In the genomic region with DNA sequence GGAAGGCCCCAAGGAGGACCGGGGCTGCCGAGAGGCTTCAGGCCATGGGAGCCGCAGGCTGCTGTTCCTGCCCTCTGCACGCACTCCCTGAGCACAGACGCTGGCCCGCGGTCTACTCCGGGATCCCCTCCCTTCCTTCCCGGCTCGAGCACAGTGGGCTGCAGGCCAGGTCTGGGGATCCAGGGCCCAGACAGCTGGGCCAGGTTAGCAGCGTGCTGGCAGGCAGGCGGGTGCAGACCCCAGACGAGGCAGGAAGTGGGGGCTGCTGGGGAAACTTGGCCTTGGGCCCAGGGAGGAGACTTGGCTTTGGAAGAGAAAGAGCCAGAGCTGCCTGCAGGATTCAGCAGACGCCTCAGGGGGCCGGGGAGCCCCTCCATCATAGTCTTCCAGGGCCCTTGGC, we compare ENCODE assay signal across 13 cellular contexts. TPM values are rescaled to one million over a fixed set of nuclear protein-coding genes. Genes with fewer than 3 reads are reported as not detected.
DNase-seq lines count a peak whose midpoint lies in the region; ATAC-seq and TF ChIP-seq lines count a peak whose summit lies in the region.
"Had no signal": no experiment of that assay in that cellular context is flagged by ENCODE, and none has a peak within 500 bp of the region (broad histone marks: within the 10 kb centered on the region; RNA-seq: fewer than 3 reads in every experiment).

No MANE protein-coding gene starts in this region.

- H3K4me2 ChIP-seq in PC-9, result no peak overlapping the region

- no peak for TF ChIP-seq POLR2A in gastroesophageal sphincter (IDR thresholded peaks at IDR 0.05)

- DNase-seq in Daoy (ENCODE audit: low read depth) (peak; percentile 50), Panc1 (ENCODE audit: low read depth, low spot score) (no peak), retinal pigment epithelial cell (ENCODE audit: low read depth) (peak; percentile 15), SKM-1 treated with dmso at 0.1 percent for 144 hours (lab: John Stamatoyannopoulos, UW; ENCODE audit: unreplicated experiment) (no peak), PC-9 (no peak)
- DNase-seq in stimulated activated naive CD8-positive, alpha-beta T cell treated with anti-CD3 and anti-CD28 coated beads, Interleukin-15, Interleukin-2, amounts not matched to agents 100 U/mL and 50 U/mL, for 24 hours, result no peak
- DNase-seq: CD8-positive, alpha-beta T cell; naive thymus-derived CD8-positive, alpha-beta T cell; NCI-H146; T-helper 9 cell had no signal

- peaks cover 9% of the 10 kb centered on the region; the same call in 1 of the 2 replicates for H3K4me1 ChIP-seq in Panc1 (ENCODE audit: control insufficient read depth, insufficient read depth, low read length)
- peaks cover 0 to 22% (median 11%) of the 10 kb centered on the region in 3 donors for H3K4me1 ChIP-seq in gastroesophageal sphincter
- H3K4me1 ChIP-seq in PC-9 (replicated peaks; ENCODE audit: insufficient read depth), result no peaks in the 10 kb centered on the region

- TF ChIP-seq CTCF in Panc1 (IDR thresholded peaks at IDR 0.05), result no peak
- no peak for TF ChIP-seq CTCF in gastroesophageal sphincter (IDR thresholded peaks at IDR 0.05)
- no peak for TF ChIP-seq CTCF in retinal pigment epithelial cell (conservative IDR thresholded peaks at IDR 0.05; ENCODE audit: low read depth, low read length)
- no peak for TF ChIP-seq CTCF in PC-9 (conservative IDR thresholded peaks at IDR 0.05)

- H4K20me1 ChIP-seq in PC-9 (ENCODE audit: insufficient read depth), result no peaks in the 10 kb centered on the region

- ATAC-seq in Panc1 (peak; percentile 27), gastroesophageal sphincter (peak; percentile 76), GM21526 (IDR thresholded peaks at IDR 0.05; ENCODE audit: low FRiP score, unreplicated experiment) (no peak)
- no peak for ATAC-seq in stimulated activated naive CD8-positive, alpha-beta T cell treated with anti-CD3 and anti-CD28 coated beads, Interleukin-15, Interleukin-2, amounts not matched to agents 100 U/mL and 50 U/mL, for 24 hours
- ATAC-seq: CD8-positive, alpha-beta T cell; naive thymus-derived CD8-positive, alpha-beta T cell had no signal

- POLR2A ChIA-PET in Panc1 (lab: Charles Lee), result no interaction called here
- POLR2A ChIA-PET in PC-9 (lab: Charles Lee; ENCODE audit: unreplicated experiment), result no interaction called here

- H3K9me3 ChIP-seq in Panc1 (ENCODE audit: control insufficient read depth, insufficient read depth, low read depth, low read length) (no peaks in the 10 kb centered on the region), gastroesophageal sphincter (no peaks in the 10 kb centered on the region), PC-9 (ENCODE audit: insufficient read depth, low read depth) (no peaks in the 10 kb centered on the region)

- no peak overlapping the region for H2AFZ ChIP-seq in PC-9

- TF ChIP-seq EP300 in gastroesophageal sphincter (IDR thresholded peaks at IDR 0.05), result no peak

- no peaks in the 10 kb centered on the region for H3K27me3 ChIP-seq in Panc1 (ENCODE audit: control insufficient read depth, insufficient read depth, low read length)
- H3K27me3 ChIP-seq in gastroesophageal sphincter, result peaks cover 34% of the 10 kb centered on the region
- peaks cover 93% of the 10 kb centered on the region for H3K27me3 ChIP-seq in PC-9 (ENCODE audit: insufficient read depth, low read depth)

- CTCF ChIA-PET in Panc1 (lab: Charles Lee) (interaction anchor here (0.5 to 0.9 kb wide), 2 partner anchors 23 to 95 kb away, joined by 3 read pairs; no protein-coding TSS in a partner anchor), PC-9 (lab: Charles Lee) (no interaction called here)

- no TSS peak for BruUV-seq in Panc1 (replicated peaks; lab: Mats Ljungman, UMichigan)
- no TSS peak for BruUV-seq in PC-9 (replicated peaks; lab: Mats Ljungman, UMichigan)

- H3F3A ChIP-seq in PC-9 (ENCODE audit: insufficient read depth, low read depth), result no peaks in the 10 kb centered on the region

- H3K9me2 ChIP-seq in PC-9 (ENCODE audit: insufficient read depth), result no peaks in the 10 kb centered on the region

- H3K79me2 ChIP-seq in PC-9 (ENCODE audit: low read depth), result no peaks in the 10 kb centered on the region

- H3K27ac ChIP-seq in Panc1 (ENCODE audit: low read length) (no peak overlapping the region), gastroesophageal sphincter (peak overlapping the region in 2 of 4 donors; percentile 6 to 24), PC-9 (no peak overlapping the region)

- no peaks in the 10 kb centered on the region for H3K36me3 ChIP-seq in Panc1 (ENCODE audit: control insufficient read depth, insufficient read depth, low read length)
- no peaks in the 10 kb centered on the region for H3K36me3 ChIP-seq in gastroesophageal sphincter
- H3K36me3 ChIP-seq in PC-9 (ENCODE audit: low read depth), result no peaks in the 10 kb centered on the region

- intact Hi-C loops in Panc1 (cut with micrococcal nuclease; ENCODE audit: unreplicated experiment) (no loop called here), PC-9 (cut with micrococcal nuclease; ENCODE audit: unreplicated experiment) (no loop called here)

- H3K4me3 ChIP-seq in Panc1 (ENCODE audit: low read depth in 2 of 2, low read length in 2 of 2), result no peak overlapping the region
- no peak overlapping the region for H3K4me3 ChIP-seq in gastroesophageal sphincter
- no peak overlapping the region for H3K4me3 ChIP-seq in retinal pigment epithelial cell (ENCODE audit: low read length)
- H3K4me3 ChIP-seq in PC-9, result no peak overlapping the region

- in situ Hi-C loops in Panc1 (cut with HindIII; ENCODE audit: low pct_unique_long_range_greater_than_20kb, low sequenced_read_pairs), result no loop called here

- 0% methylated on average over 2 of the region's 15 CpGs; no CpG with 5 or more reads in 1 of the 2 donors for WGBS in gastroesophageal sphincter (ENCODE audit: low coverage in 1 of 2), 2 donors

RNA-seq across cellular contexts. Expression of a gene that starts 30.2 kb away (rescaled TPM):
- 10.4 and 14.3 TPM in 2 replicates for total RNA-seq in Daoy (2014; rRNA removed; shearing (Covaris generic))
- total RNA-seq in Panc1 (2021; ENCODE audit: unreplicated experiment) (128 TPM), gastroesophageal sphincter (10 to 100 TPM in 1 of 4 donors, 1 to 10 TPM in 3; 2.0 to 18.7 (median 5.1) TPM), PC-9 (2021) (221 and 273 TPM in 2 replicates)
- polyA plus RNA-seq in Panc1 (2012; ENCODE audit: insufficient read length), result 188 TPM
- total RNA-seq: CD8-positive, alpha-beta T cell had no signal
- polyA plus RNA-seq: naive thymus-derived CD8-positive, alpha-beta T cell had no signal

RNA-seq across cellular contexts. Expression of a gene that starts 44.0 kb away (rescaled TPM):
- total RNA-seq in Daoy (2014; rRNA removed; shearing (Covaris generic)), result 0.15 and 0.23 TPM in 2 replicates
- total RNA-seq in Panc1 (2021; ENCODE audit: unreplicated experiment) (10.0 TPM), gastroesophageal sphincter (under 1 TPM in 3 of 4 donors, not detected in 1; 0.15 to 0.94 (median 0.16) TPM), PC-9 (2021) (0.28 and 0.46 TPM in 2 replicates)
- polyA plus RNA-seq in Panc1 (2012; ENCODE audit: insufficient read length), result 9.7 TPM
- total RNA-seq: epithelial cell of proximal tubule had no signal
- polyA plus RNA-seq: naive thymus-derived CD8-positive, alpha-beta T cell had no signal

RNA-seq across cellular contexts. Expression of a gene that starts 57.5 kb away (rescaled TPM):
- 16.4 and 40.1 TPM in 2 replicates for total RNA-seq in Daoy (2014; rRNA removed; shearing (Covaris generic))
- total RNA-seq in Panc1 (2021; ENCODE audit: unreplicated experiment) (82.2 TPM), gastroesophageal sphincter (10 to 100 TPM; 45.0 to 75.3 (median 59.8) TPM), PC-9 (2021) (41.5 and 60.5 TPM in 2 replicates)
- 77.3 TPM for polyA plus RNA-seq in Panc1 (2012; ENCODE audit: insufficient read length)

Comparison
In these comparisons a context has a peak if more than half of its experiments do, and no peak if none do; other contexts are left out.
1. DNase-seq: peak in Daoy (single experiment) and retinal pigment epithelial cell (single experiment); none in Panc1 (single experiment), SKM-1 treated with dmso at 0.1 percent for 144 hours (single experiment), stimulated activated naive CD8-positive, alpha-beta T cell treated with anti-CD3 and anti-CD28 coated beads, Interleukin-15, Interleukin-2, amounts not matched to agents 100 U/mL and 50 U/mL, for 24 hours (single experiment) and PC-9 (0 of 2).
2. ATAC-seq: peak in Panc1 (single experiment) and gastroesophageal sphincter (single experiment); none in GM21526 (single experiment) and stimulated activated naive CD8-positive, alpha-beta T cell treated with anti-CD3 and anti-CD28 coated beads, Interleukin-15, Interleukin-2, amounts not matched to agents 100 U/mL and 50 U/mL, for 24 hours (single experiment).